15 cellular contexts compared by ENCODE assay signal in genomic region chr3:49668861-49669260, GRCh38. TPM values are rescaled to one million over a fixed set of nuclear protein-coding genes. Genes with fewer than 3 reads are reported as not detected.
DNase-seq lines count a peak whose midpoint lies in the region; ATAC-seq and TF ChIP-seq lines count a peak whose summit lies in the region.
"Had no signal": no experiment of that assay in that cellular context is flagged by ENCODE, and none has a peak within 500 bp of the region (broad histone marks: within the 10 kb centered on the region; RNA-seq: fewer than 3 reads in every experiment).

No MANE protein-coding gene starts in this region.

- no peak overlapping the region for H3K4me3 Mint-ChIP-seq in Calu3 (ENCODE audit: low read depth, unreplicated experiment)
- no peak overlapping the region for H3K4me3 Mint-ChIP-seq in stimulated activated effector memory CD8-positive, alpha-beta T cell treated with anti-CD3 and anti-CD28 coated beads, Interleukin-12 subunit alpha, Interleukin-12 subunit beta, amount 100 ng/mL, for 72 hours
- H3K4me3 Mint-ChIP-seq: activated naive CD4-positive, alpha-beta T cell treated with anti-CD3 and anti-CD28 coated beads, Interleukin-2, amount 50 U/mL, for 24 hours; IgD-negative memory B cell had no signal

- no TSS peak for BruUV-seq in Calu3 (replicated peaks; lab: Mats Ljungman, UMichigan)

- no peak overlapping the region for H3K27ac Mint-ChIP-seq in Calu3 (ENCODE audit: unreplicated experiment)
- H3K27ac Mint-ChIP-seq in stimulated activated effector memory CD8-positive, alpha-beta T cell treated with anti-CD3 and anti-CD28 coated beads, Interleukin-12 subunit alpha, Interleukin-12 subunit beta, amount 100 ng/mL, for 72 hours: no peak overlapping the region
- H3K27ac Mint-ChIP-seq: activated naive CD4-positive, alpha-beta T cell treated with anti-CD3 and anti-CD28 coated beads, Interleukin-2, amount 50 U/mL, for 24 hours; IgD-negative memory B cell had no signal

- intact Hi-C loops in Calu3 (cut with micrococcal nuclease; ENCODE audit: unreplicated experiment): no loop called here

- H3K36me3 Mint-ChIP-seq in Calu3 (ENCODE audit: insufficient read depth, unreplicated experiment): peaks cover 12% of the 10 kb centered on the region
- peaks cover 7% of the 10 kb centered on the region for H3K36me3 Mint-ChIP-seq in stimulated activated effector memory CD8-positive, alpha-beta T cell treated with anti-CD3 and anti-CD28 coated beads, Interleukin-12 subunit alpha, Interleukin-12 subunit beta, amount 100 ng/mL, for 72 hours
- H3K36me3 Mint-ChIP-seq: activated naive CD4-positive, alpha-beta T cell treated with anti-CD3 and anti-CD28 coated beads, Interleukin-2, amount 50 U/mL, for 24 hours had no signal

- ATAC-seq in GM18861 (IDR thresholded peaks at IDR 0.05; ENCODE audit: unreplicated experiment): no peak
- no peak for ATAC-seq in stimulated activated effector memory CD8-positive, alpha-beta T cell treated with anti-CD3 and anti-CD28 coated beads, Interleukin-12 subunit alpha, Interleukin-12 subunit beta, amount 100 ng/mL, for 72 hours

- H3K27me3 Mint-ChIP-seq in Calu3 (ENCODE audit: unreplicated experiment): no peaks in the 10 kb centered on the region
- H3K27me3 Mint-ChIP-seq: activated naive CD4-positive, alpha-beta T cell treated with anti-CD3 and anti-CD28 coated beads, Interleukin-2, amount 50 U/mL, for 24 hours; IgD-negative memory B cell had no signal

- H3K9me3 Mint-ChIP-seq in Calu3 (ENCODE audit: low read depth, unreplicated experiment): no peaks in the 10 kb centered on the region
- H3K9me3 Mint-ChIP-seq in stimulated activated effector memory CD8-positive, alpha-beta T cell treated with anti-CD3 and anti-CD28 coated beads, Interleukin-12 subunit alpha, Interleukin-12 subunit beta, amount 100 ng/mL, for 72 hours: no peaks in the 10 kb centered on the region
- H3K9me3 Mint-ChIP-seq: activated naive CD4-positive, alpha-beta T cell treated with anti-CD3 and anti-CD28 coated beads, Interleukin-2, amount 50 U/mL, for 24 hours had no signal

- TF ChIP-seq CTCF in Calu3 (IDR thresholded peaks at IDR 0.05; ENCODE audit: unreplicated experiment): no peak

- H3K4me1 Mint-ChIP-seq in Calu3 (ENCODE audit: low read depth, unreplicated experiment): peaks cover 30% of the 10 kb centered on the region
- peaks cover 13% of the 10 kb centered on the region for H3K4me1 Mint-ChIP-seq in stimulated activated effector memory CD8-positive, alpha-beta T cell treated with anti-CD3 and anti-CD28 coated beads, Interleukin-12 subunit alpha, Interleukin-12 subunit beta, amount 100 ng/mL, for 72 hours

- CTCF ChIA-PET in Calu3 (lab: Charles Lee): interaction anchor here (0.6 to 1.4 kb wide), 2 partner anchors 129 to 222 kb away, joined by 7 to 9 read pairs; no protein-coding TSS in a partner anchor

- DNase-seq in Calu3: peak; percentile 19
- peak; percentile 54 for DNase-seq in SW480 (ENCODE audit: low spot score)
- peak; percentile 83 for DNase-seq in kidney tubule cell (ENCODE audit: low spot score)
- DNase-seq in stimulated activated effector memory CD8-positive, alpha-beta T cell treated with anti-CD3 and anti-CD28 coated beads, Interleukin-12 subunit alpha, Interleukin-12 subunit beta, amount 100 ng/mL, for 72 hours (ENCODE audit: low spot score in 2 of 2): no peak
- no peak for DNase-seq in NCI-H2081 (lab: John Stamatoyannopoulos, UW)
- DNase-seq: activated CD4-positive, alpha-beta T cell treated with anti-CD3 and anti-CD28 coated beads for 1 hour; AML-193; NCI-H1417 treated with DMSO at 0.1 percent for 48 hours; NCI-H446 treated with DMSO at 0.1 percent for 48 hours; SW 1271; upper lobe of left lung had no signal

RNA-seq across cellular contexts. Expression of gene APEH, which starts 5.3 kb away (rescaled TPM):
- 187 and 207 TPM in 2 replicates for total RNA-seq in Calu3 (2022)

RNA-seq across cellular contexts. Expression of gene MST1, which starts 20.4 kb away (rescaled TPM):
- total RNA-seq in Calu3 (2022): 8.0 and 10.5 TPM in 2 replicates

RNA-seq across cellular contexts. Expression of gene RNF123, which starts 20.5 kb away (rescaled TPM):
- total RNA-seq in Calu3 (2022): 38.6 and 52.5 TPM in 2 replicates

RNA-seq across cellular contexts. Expression of gene AMIGO3, which starts 50.6 kb away (rescaled TPM):
- total RNA-seq in Calu3 (2022): 0.49 and 0.73 TPM in 2 replicates
- total RNA-seq: endothelial cell of umbilical vein had no signal

RNA-seq across cellular contexts. Expression of gene GMPPB, which starts 54.9 kb away (rescaled TPM):
- 35.8 and 42.4 TPM in 2 replicates for total RNA-seq in Calu3 (2022)

Comparison
In these comparisons a context has a peak if more than half of its experiments do, and no peak if none do; other contexts are left out.
1. DNase-seq: peak in Calu3 (single experiment), SW480 (single experiment) and kidney tubule cell (single experiment); none in stimulated activated effector memory CD8-positive, alpha-beta T cell treated with anti-CD3 and anti-CD28 coated beads, Interleukin-12 subunit alpha, Interleukin-12 subunit beta, amount 100 ng/mL, for 72 hours (0 of 2) and NCI-H2081 (0 of 2).